ENCODE assay signal across 1 cellular context in genomic region chr1:156388814-156389137, GRCh38.
TF ChIP-seq lines count a peak whose summit lies in the region.

No MANE protein-coding gene starts in this region.

TF ChIP-seq in GM12878, 131 proteins besides CTCF, POLR2A, EP300 and RAD21:
- TF ChIP-seq MTA2 (IDR thresholded peaks at IDR 0.05; ENCODE audit: low read depth) = no peak
- TF ChIP-seq ZNF622 (IDR thresholded peaks at IDR 0.05) = no peak
- no peak for TF ChIP-seq TCF12 (IDR thresholded peaks at IDR 0.05; ENCODE audit: low read depth, low read length)
- TF ChIP-seq ETV6 (conservative IDR thresholded peaks at IDR 0.05 in 1 of 2, IDR thresholded peaks at IDR 0.05 in 1 of 2; ENCODE audit: borderline replicate concordance in 1 of 2, low read depth in 1 of 2) = no peak
- TF ChIP-seq NBN (IDR thresholded peaks at IDR 0.05) = no peak
- TF ChIP-seq, protein P1, sequence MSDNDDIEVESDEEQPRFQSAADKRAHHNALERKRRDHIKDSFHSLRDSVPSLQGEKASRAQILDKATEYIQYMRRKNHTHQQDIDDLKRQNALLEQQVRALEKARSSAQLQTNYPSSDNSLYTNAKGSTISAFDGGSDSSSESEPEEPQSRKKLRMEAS (IDR thresholded peaks at IDR 0.05; ENCODE audit: low read depth, low read length) = no peak
- TF ChIP-seq SUZ12 (IDR thresholded peaks at IDR 0.05; ENCODE audit: unreplicated experiment) = no peak
- TF ChIP-seq LARP7 (IDR thresholded peaks at IDR 0.05) = no peak
- no peak for TF ChIP-seq JUND (IDR thresholded peaks at IDR 0.05; ENCODE audit: low read depth, low read length)
- TF ChIP-seq TBL1XR1 (IDR thresholded peaks at IDR 0.05; ENCODE audit: low read depth, low read length) = no peak
- TF ChIP-seq ZNF384 (IDR thresholded peaks at IDR 0.05; ENCODE audit: borderline replicate concordance, low read depth, low read length) = no peak
- TF ChIP-seq STAT3 (IDR thresholded peaks at IDR 0.05; ENCODE audit: low read depth, low read length) = no peak
- no peak for TF ChIP-seq PAX8 (IDR thresholded peaks at IDR 0.05)
- no peak for TF ChIP-seq BCL3 (IDR thresholded peaks at IDR 0.05; ENCODE audit: borderline replicate concordance, insufficient read depth, low read depth, low read length, poor library complexity, severe bottlenecking)
- no peak for TF ChIP-seq SPI1 (IDR thresholded peaks at IDR 0.05; ENCODE audit: borderline replicate concordance, insufficient read depth, low read depth, low read length)
